In the genomic region with DNA sequence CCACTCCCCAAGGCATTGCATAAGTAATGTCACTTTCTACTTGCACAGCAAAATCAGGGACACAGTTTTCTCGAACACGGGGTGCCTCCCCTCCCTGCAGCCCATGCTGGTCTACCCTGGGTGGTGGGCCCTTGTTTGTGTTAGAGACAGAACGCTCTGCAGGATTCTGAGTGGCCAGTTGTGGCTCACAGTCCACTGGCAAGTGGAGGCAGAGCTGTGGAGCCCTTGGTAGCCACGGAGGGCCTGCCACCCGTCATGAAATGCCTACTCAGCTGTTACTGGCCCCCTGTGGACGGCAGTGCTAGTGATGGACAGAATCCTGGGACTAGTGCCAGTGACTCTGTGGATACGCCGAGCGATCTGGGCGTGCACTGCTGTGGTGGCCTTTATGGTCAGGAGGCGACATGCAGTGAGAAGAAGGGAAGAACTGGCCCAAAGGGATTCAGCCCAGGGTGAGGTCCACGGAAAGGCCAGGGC, we compare ENCODE assay signal across 17 cellular contexts. TPM values are rescaled to one million over a fixed set of nuclear protein-coding genes. Genes with fewer than 3 reads are reported as not detected.
DNase-seq lines count a peak whose midpoint lies in the region; ATAC-seq, FAIRE-seq and TF ChIP-seq lines count a peak whose summit lies in the region.
"Had no signal": no experiment of that assay in that cellular context is flagged by ENCODE, and none has a peak within 500 bp of the region (broad histone marks: within the 10 kb centered on the region; RNA-seq: fewer than 3 reads in every experiment).

No MANE protein-coding gene starts in this region.

- FAIRE-seq in A549 (lab: Jason Lieb, UNC), result no peak
- FAIRE-seq: GM12878, GM18507 had no signal

- no peak for TF ChIP-seq POLR2A in A549 (IDR thresholded peaks at IDR 0.05; ENCODE audit: low read length)
- no peak for TF ChIP-seq POLR2A in gastroesophageal sphincter (IDR thresholded peaks at IDR 0.05)

- DNase-seq in A549 (ENCODE audit: low read depth in 1 of 2, low spot score in 1 of 2), result no peak
- no peak for DNase-seq in ascending aorta (ENCODE audit: low spot score in 2 of 2)
- DNase-seq in progenitor cell of endocrine pancreas (ENCODE audit: low spot score, unreplicated experiment), result no peak
- no peak for DNase-seq in effector CD8-positive, alpha-beta T cell (lab: John Stamatoyannopoulos, UW)
- no peak for DNase-seq in amygdala (lab: John Stamatoyannopoulos, UW)
- DNase-seq: DMS79, NCI-H1436, NCI-H2029 treated with DMSO at 0.1 percent for 48 hours, NCI-H510A treated with DMSO at 0.1 percent for 48 hours, Peyer's patch had no signal

- H3K36me3 Mint-ChIP-seq in progenitor cell of endocrine pancreas (ENCODE audit: insufficient read depth), result no peaks in the 10 kb centered on the region

- CTCF ChIA-PET in A549 (lab: Yijun Ruan, JAX), result no interaction called here

- peaks cover 25% of the 10 kb centered on the region for H3K4me1 ChIP-seq in A549
- H3K4me1 ChIP-seq in ascending aorta, result peaks cover 7 to 13% of the 10 kb centered on the region in 2 donors
- H3K4me1 ChIP-seq in gastroesophageal sphincter, result peaks cover 3 to 62% (median 5%) of the 10 kb centered on the region in 3 donors
- peaks cover 13 to 33% (median 21%) of the 10 kb centered on the region in 3 donors for H3K4me1 ChIP-seq in skeletal muscle tissue (ENCODE audit: control insufficient read depth in 3 of 3, insufficient read depth in 3 of 3, low read length in 3 of 3)

- WGBS in A549 (ENCODE audit: missing lambda C conversion rate), result 93% methylated on average over 9 of the region's 12 CpGs
- no CpG with 5 or more reads among the region's 12 CpGs for WGBS in gastroesophageal sphincter (ENCODE audit: low coverage in 1 of 2), 2 donors

- H3K27ac ChIP-seq in A549, result peak overlapping the region in 1 of 2 experiments; percentile 71; a peak in 3 of 6 replicates
- peak overlapping the region; percentile 37 to 68 for H3K27ac ChIP-seq in ascending aorta
- H3K27ac ChIP-seq in gastroesophageal sphincter, result peak overlapping the region in 3 of 4 donors; percentile 29 to 68 (median 66)
- peak overlapping the region; percentile 29 for H3K27ac ChIP-seq in skeletal muscle tissue (ENCODE audit: low read depth, low read length)
- H3K27ac ChIP-seq: Peyer's patch had no signal

- H3K27me3 ChIP-seq in ascending aorta (no peaks in the 10 kb centered on the region), gastroesophageal sphincter (no peaks in the 10 kb centered on the region), skeletal muscle tissue (ENCODE audit: control insufficient read depth in 3 of 3, insufficient read depth in 3 of 3, low read length in 3 of 3) (no peaks in the 10 kb centered on the region)
- H3K27me3 ChIP-seq: Peyer's patch had no signal

- no peak overlapping the region for H3K4me3 Mint-ChIP-seq in progenitor cell of endocrine pancreas (ENCODE audit: low read depth)

- POLR2A ChIA-PET in A549 (lab: Yijun Ruan, JAX), result no interaction called here

- no peaks in the 10 kb centered on the region for H3K9me3 Mint-ChIP-seq in progenitor cell of endocrine pancreas (ENCODE audit: low read depth)

- intact Hi-C loops in ascending aorta (cut with DNase I), result loop anchor here (5.0 kb wide), 1 partner anchor 81 kb away; the partner anchor contains the start of gene VAPA

- TF ChIP-seq RAD21 in A549 (conservative IDR thresholded peaks at IDR 0.05 in 1 of 2, IDR thresholded peaks at IDR 0.05 in 1 of 2), result no peak

- H3K36me3 ChIP-seq in ascending aorta, result no peaks in the 10 kb centered on the region
- H3K36me3 ChIP-seq in gastroesophageal sphincter, result no peaks in the 10 kb centered on the region
- peaks cover 0 to 5% (median 0%) of the 10 kb centered on the region in 3 donors for H3K36me3 ChIP-seq in skeletal muscle tissue (ENCODE audit: control insufficient read depth in 3 of 3, insufficient read depth in 3 of 3, low read length in 3 of 3)
- H3K36me3 ChIP-seq: Peyer's patch had no signal

- peaks cover 18% of the 10 kb centered on the region for H3K4me1 Mint-ChIP-seq in progenitor cell of endocrine pancreas (ENCODE audit: low read depth)

- TF ChIP-seq CTCF in A549 (IDR thresholded peaks at IDR 0.05) (no peak), ascending aorta (IDR thresholded peaks at IDR 0.05) (no peak), gastroesophageal sphincter (IDR thresholded peaks at IDR 0.05) (no peak), progenitor cell of endocrine pancreas (IDR thresholded peaks at IDR 0.05; ENCODE audit: unreplicated experiment) (no peak)

- H3K27me3 Mint-ChIP-seq in progenitor cell of endocrine pancreas, result peaks cover 13% of the 10 kb centered on the region

- H3K9me3 ChIP-seq in A549 (no peaks in the 10 kb centered on the region), ascending aorta (no peaks in the 10 kb centered on the region), gastroesophageal sphincter (no peaks in the 10 kb centered on the region), skeletal muscle tissue (ENCODE audit: control insufficient read depth in 3 of 3, low read length in 3 of 3) (no peaks in the 10 kb centered on the region)
- H3K9me3 ChIP-seq: Peyer's patch had no signal

- H3K9ac ChIP-seq in skeletal muscle tissue (ENCODE audit: low read depth in 1 of 3, low read length in 3 of 3), result no peak overlapping the region

- no peak for TF ChIP-seq EP300 in A549 (IDR thresholded peaks at IDR 0.05)
- TF ChIP-seq EP300 in gastroesophageal sphincter (IDR thresholded peaks at IDR 0.05), result no peak

- ATAC-seq in A549 (no peak), gastroesophageal sphincter (peak; percentile 8), GM19467 (IDR thresholded peaks at IDR 0.05; ENCODE audit: unreplicated experiment) (no peak)

- H3K4me3 ChIP-seq in A549 (no peak overlapping the region), ascending aorta (no peak overlapping the region), gastroesophageal sphincter (no peak overlapping the region), skeletal muscle tissue (ENCODE audit: low read length in 3 of 3) (no peak overlapping the region)
- H3K4me3 ChIP-seq: GM12878, Peyer's patch had no signal

- no peak overlapping the region for H3K27ac Mint-ChIP-seq in progenitor cell of endocrine pancreas

- H3K4me2 ChIP-seq in A549, result no peak overlapping the region

TF ChIP-seq in A549, 52 proteins besides CTCF, POLR2A, EP300 and RAD21:
- TF ChIP-seq HMGXB4 (CRISPR knock-in tag; IDR thresholded peaks at IDR 0.05; ENCODE audit: borderline replicate concordance), result no peak
- TF ChIP-seq MAFK (IDR thresholded peaks at IDR 0.05; ENCODE audit: partially characterized antibody), result peak; percentile 31
- no peak for TF ChIP-seq SREBF2 (IDR thresholded peaks at IDR 0.05)
- TF ChIP-seq SMC3 (IDR thresholded peaks at IDR 0.05), result no peak
TF ChIP-seq in A549: peak in this region for 1.

RNA-seq across cellular contexts. Expression of gene TXNDC2, which starts 54.0 kb away (rescaled TPM):
- polyA plus RNA-seq in A549 (2011; rRNA removed) (0.16 TPM in 1 of 2 replicates, not detected in the other), A549 (2017; fragmentation: RNase III; extraction: RNeasy Plus Mini Kit Qiagen cat#74134 plus additional on column Dnase treatment) (0.06 to 0.12 TPM in 2 of 3 replicates, not detected in the other)
- 0.05 and 0.09 TPM in 2 replicates for polyA plus RNA-seq in A549 (2012; cell fraction: cytosol; rRNA removed)
- 0.12 TPM in 1 of 2 replicates, not detected in the other for polyA plus RNA-seq in A549 (2012; cell fraction: nucleus; rRNA removed)
- polyA minus RNA-seq in A549 (2011; rRNA and poly(A)+ RNA removed), result 0.37 TPM in 1 of 2 replicates, not detected in the other
- total RNA-seq in ascending aorta (not detected), gastroesophageal sphincter (under 1 TPM in 2 of 4 donors, not detected in 2; 0.62 to 0.96 TPM), skeletal muscle tissue (not detected), progenitor cell of endocrine pancreas (not detected in 2 replicates)
- total RNA-seq: G401, HT-29, Peyer's patch had no signal
